In the genomic region with DNA sequence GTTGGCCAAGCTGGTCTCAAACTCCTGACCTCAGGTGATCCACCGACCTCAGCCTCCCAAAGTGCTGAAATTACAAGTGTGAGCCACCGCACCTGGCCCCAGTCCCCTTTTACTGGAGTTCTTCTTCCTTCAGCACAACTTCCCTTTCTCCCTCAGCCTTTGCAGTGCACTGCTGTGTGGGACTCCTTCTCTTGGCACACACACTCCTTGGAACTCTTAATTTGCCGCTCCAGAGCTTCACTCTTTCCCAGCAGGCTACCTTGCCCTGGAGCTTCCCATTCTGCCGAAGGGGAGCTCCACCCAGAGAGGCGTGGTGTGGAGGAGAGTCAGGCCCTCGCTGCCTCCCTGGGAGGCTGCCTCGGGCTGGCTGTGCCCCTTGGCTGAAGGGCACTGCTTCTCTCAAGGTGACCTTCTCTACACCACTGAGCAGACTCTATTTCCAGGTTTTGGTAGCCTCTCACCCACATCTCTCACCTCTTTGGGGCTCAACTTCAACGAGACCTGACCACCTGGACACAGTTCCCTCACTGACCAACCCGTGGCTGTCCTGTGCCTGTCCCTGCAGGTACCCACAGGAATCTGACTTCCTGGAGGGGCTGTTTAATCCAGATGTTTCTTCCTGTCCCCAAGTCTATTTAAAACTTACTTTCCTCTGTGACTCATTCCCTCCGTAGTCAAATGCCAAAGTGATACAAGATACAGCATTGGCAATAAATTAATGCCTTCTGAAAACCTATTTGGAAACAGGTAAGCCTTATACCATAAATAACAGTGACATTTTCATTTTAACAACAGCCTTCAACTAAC, we compare ENCODE assay signal across 2 cellular contexts.
TF ChIP-seq lines count a peak whose summit lies in the region.

No MANE protein-coding gene starts in this region.

TF ChIP-seq in IMR-90, 13 proteins besides CTCF, POLR2A, EP300 and RAD21:
- TF ChIP-seq FOS (IDR thresholded peaks at IDR 0.05; ENCODE audit: low read depth, low read length), result no peak
- TF ChIP-seq, protein P1, sequence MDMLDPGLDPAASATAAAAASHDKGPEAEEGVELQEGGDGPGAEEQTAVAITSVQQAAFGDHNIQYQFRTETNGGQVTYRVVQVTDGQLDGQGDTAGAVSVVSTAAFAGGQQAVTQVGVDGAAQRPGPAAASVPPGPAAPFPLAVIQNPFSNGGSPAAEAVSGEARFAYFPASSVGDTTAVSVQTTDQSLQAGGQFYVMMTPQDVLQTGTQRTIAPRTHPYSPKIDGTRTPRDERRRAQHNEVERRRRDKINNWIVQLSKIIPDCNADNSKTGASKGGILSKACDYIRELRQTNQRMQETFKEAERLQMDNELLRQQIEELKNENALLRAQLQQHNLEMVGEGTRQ (IDR thresholded peaks at IDR 0.05; ENCODE audit: low read depth, low read length), result no peak
- no peak for TF ChIP-seq RFX5 (IDR thresholded peaks at IDR 0.05; ENCODE audit: low read depth, low read length)
- TF ChIP-seq CEBPB (IDR thresholded peaks at IDR 0.05; ENCODE audit: low read depth, low read length), result no peak
- TF ChIP-seq CHD1 (IDR thresholded peaks at IDR 0.05; ENCODE audit: low read depth, low read length), result no peak
- no peak for TF ChIP-seq SMC3 (IDR thresholded peaks at IDR 0.05; ENCODE audit: low read depth, low read length)

TF ChIP-seq in K562, 482 proteins besides CTCF, POLR2A, EP300 and RAD21:
- TF ChIP-seq MYNN (IDR thresholded peaks at IDR 0.05) (peak; percentile 53; the same call in 1 of the 2 replicates), MYNN (CRISPR knock-in tag; IDR thresholded peaks at IDR 0.05) (peak; percentile 74), HNRNPK (IDR thresholded peaks at IDR 0.05; ENCODE audit: low read depth, low read length, poor library complexity, severe bottlenecking) (no peak)
